ENCODE assay signal across 1 cellular context in the genomic region with DNA sequence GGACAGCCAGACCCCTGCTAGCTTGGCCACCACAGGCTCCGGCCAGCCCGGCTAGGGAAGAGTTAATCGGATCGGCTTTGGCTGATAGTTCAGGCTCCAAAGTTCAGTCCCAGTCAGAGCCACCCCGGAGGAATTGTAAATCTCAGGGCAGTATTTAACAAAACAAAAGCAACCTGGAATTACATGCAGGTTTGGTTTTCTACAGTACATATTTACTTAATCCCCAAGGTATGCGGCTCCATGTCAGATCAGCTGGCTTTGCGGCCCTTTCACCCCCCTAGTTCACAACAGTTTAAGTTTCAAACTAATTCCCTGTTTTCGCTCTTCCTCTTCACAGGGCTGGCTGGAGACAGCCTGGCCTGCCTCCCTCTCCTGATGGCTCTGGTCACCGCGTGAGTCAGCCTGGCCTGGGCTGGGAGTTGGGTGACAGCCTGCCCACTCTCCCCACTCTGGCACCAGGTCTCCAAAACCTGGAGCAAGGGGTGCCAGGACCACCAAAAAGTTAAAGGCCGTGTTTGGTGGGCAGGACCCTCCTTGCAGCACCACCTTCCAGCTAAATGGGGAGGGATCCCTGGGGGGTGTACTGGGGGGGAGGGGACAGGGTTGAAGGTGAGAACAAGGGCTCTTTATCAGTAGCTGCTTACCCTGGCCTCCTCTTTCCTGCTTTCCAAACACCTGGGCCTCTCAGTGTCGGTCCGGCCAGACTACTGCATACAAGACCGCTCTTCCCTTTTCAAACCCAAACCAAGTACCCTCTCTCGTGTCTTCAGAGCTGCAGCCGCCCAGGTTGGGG.
TF ChIP-seq lines count a peak whose summit lies in the region.

No MANE protein-coding gene starts in this region.

TF ChIP-seq in HepG2, 621 proteins besides CTCF, POLR2A, EP300 and RAD21 (continued from another document and continues in another):
- TF ChIP-seq, protein P1, sequence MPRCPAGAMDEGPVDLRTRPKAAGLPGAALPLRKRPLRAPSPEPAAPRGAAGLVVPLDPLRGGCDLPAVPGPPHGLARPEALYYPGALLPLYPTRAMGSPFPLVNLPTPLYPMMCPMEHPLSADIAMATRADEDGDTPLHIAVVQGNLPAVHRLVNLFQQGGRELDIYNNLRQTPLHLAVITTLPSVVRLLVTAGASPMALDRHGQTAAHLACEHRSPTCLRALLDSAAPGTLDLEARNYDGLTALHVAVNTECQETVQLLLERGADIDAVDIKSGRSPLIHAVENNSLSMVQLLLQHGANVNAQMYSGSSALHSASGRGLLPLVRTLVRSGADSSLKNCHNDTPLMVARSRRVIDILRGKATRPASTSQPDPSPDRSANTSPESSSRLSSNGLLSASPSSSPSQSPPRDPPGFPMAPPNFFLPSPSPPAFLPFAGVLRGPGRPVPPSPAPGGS (CRISPR knock-in tag; IDR thresholded peaks at IDR 0.05) = 0 out of 2 replicates have a peak, but pooled peaks have one; percentile 28
- peak; percentile 21; the same call in 1 of the 2 replicates for TF ChIP-seq ZNF546 (CRISPR knock-in tag; conservative IDR thresholded peaks at IDR 0.05)
- TF ChIP-seq KDM1A (CRISPR knock-in tag; IDR thresholded peaks at IDR 0.05) = no peak
- no peak; the same call in 1 of the 2 replicates for TF ChIP-seq ZNF558 (CRISPR knock-in tag; IDR thresholded peaks at IDR 0.05; ENCODE audit: borderline replicate concordance)
- TF ChIP-seq MED13 (CRISPR knock-in tag; IDR thresholded peaks at IDR 0.05) = no peak; the same call in 1 of the 2 replicates
- no peak for TF ChIP-seq ZBTB3 (CRISPR knock-in tag; IDR thresholded peaks at IDR 0.05; ENCODE audit: borderline replicate concordance, low read depth)
- TF ChIP-seq PCBP1 (IDR thresholded peaks at IDR 0.05; ENCODE audit: borderline replicate concordance, low read depth, low read length) = no peak
- TF ChIP-seq ZNF589 (CRISPR knock-in tag; conservative IDR thresholded peaks at IDR 0.05) = peak; percentile 49
- peak; percentile 96 for TF ChIP-seq FOXA3 (CRISPR knock-in tag; IDR thresholded peaks at IDR 0.05)
- TF ChIP-seq, protein P2, sequence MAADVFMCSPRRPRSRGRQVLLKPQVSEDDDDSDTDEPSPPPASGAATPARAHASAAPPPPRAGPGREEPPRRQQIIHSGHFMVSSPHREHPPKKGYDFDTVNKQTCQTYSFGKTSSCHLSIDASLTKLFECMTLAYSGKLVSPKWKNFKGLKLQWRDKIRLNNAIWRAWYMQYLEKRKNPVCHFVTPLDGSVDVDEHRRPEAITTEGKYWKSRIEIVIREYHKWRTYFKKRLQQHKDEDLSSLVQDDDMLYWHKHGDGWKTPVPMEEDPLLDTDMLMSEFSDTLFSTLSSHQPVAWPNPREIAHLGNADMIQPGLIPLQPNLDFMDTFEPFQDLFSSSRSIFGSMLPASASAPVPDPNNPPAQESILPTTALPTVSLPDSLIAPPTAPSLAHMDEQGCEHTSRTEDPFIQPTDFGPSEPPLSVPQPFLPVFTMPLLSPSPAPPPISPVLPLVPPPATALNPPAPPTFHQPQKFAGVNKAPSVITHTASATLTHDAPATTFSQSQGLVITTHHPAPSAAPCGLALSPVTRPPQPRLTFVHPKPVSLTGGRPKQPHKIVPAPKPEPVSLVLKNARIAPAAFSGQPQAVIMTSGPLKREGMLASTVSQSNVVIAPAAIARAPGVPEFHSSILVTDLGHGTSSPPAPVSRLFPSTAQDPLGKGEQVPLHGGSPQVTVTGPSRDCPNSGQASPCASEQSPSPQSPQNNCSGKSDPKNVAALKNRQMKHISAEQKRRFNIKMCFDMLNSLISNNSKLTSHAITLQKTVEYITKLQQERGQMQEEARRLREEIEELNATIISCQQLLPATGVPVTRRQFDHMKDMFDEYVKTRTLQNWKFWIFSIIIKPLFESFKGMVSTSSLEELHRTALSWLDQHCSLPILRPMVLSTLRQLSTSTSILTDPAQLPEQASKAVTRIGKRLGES (CRISPR knock-in tag; IDR thresholded peaks at IDR 0.05; ENCODE audit: borderline replicate concordance) = no peak
- TF ChIP-seq, protein P3, sequence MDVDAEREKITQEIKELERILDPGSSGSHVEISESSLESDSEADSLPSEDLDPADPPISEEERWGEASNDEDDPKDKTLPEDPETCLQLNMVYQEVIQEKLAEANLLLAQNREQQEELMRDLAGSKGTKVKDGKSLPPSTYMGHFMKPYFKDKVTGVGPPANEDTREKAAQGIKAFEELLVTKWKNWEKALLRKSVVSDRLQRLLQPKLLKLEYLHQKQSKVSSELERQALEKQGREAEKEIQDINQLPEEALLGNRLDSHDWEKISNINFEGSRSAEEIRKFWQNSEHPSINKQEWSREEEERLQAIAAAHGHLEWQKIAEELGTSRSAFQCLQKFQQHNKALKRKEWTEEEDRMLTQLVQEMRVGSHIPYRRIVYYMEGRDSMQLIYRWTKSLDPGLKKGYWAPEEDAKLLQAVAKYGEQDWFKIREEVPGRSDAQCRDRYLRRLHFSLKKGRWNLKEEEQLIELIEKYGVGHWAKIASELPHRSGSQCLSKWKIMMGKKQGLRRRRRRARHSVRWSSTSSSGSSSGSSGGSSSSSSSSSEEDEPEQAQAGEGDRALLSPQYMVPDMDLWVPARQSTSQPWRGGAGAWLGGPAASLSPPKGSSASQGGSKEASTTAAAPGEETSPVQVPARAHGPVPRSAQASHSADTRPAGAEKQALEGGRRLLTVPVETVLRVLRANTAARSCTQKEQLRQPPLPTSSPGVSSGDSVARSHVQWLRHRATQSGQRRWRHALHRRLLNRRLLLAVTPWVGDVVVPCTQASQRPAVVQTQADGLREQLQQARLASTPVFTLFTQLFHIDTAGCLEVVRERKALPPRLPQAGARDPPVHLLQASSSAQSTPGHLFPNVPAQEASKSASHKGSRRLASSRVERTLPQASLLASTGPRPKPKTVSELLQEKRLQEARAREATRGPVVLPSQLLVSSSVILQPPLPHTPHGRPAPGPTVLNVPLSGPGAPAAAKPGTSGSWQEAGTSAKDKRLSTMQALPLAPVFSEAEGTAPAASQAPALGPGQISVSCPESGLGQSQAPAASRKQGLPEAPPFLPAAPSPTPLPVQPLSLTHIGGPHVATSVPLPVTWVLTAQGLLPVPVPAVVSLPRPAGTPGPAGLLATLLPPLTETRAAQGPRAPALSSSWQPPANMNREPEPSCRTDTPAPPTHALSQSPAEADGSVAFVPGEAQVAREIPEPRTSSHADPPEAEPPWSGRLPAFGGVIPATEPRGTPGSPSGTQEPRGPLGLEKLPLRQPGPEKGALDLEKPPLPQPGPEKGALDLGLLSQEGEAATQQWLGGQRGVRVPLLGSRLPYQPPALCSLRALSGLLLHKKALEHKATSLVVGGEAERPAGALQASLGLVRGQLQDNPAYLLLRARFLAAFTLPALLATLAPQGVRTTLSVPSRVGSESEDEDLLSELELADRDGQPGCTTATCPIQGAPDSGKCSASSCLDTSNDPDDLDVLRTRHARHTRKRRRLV (CRISPR knock-in tag; IDR thresholded peaks at IDR 0.05) = peak; percentile 87
- TF ChIP-seq MZF1 (CRISPR knock-in tag; IDR thresholded peaks at IDR 0.05; ENCODE audit: borderline replicate concordance) = 0 out of 2 replicates have a peak, but pooled peaks have one; percentile 56
- TF ChIP-seq, protein P4, sequence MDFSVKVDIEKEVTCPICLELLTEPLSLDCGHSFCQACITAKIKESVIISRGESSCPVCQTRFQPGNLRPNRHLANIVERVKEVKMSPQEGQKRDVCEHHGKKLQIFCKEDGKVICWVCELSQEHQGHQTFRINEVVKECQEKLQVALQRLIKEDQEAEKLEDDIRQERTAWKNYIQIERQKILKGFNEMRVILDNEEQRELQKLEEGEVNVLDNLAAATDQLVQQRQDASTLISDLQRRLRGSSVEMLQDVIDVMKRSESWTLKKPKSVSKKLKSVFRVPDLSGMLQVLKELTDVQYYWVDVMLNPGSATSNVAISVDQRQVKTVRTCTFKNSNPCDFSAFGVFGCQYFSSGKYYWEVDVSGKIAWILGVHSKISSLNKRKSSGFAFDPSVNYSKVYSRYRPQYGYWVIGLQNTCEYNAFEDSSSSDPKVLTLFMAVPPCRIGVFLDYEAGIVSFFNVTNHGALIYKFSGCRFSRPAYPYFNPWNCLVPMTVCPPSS (IDR thresholded peaks at IDR 0.05) = no peak
- peak; percentile 97 for TF ChIP-seq HNF4A (CRISPR knock-in tag; IDR thresholded peaks at IDR 0.05)
- TF ChIP-seq TBX2 (CRISPR knock-in tag; IDR thresholded peaks at IDR 0.05; ENCODE audit: borderline replicate concordance) = peak; percentile 91
- TF ChIP-seq, protein P5, sequence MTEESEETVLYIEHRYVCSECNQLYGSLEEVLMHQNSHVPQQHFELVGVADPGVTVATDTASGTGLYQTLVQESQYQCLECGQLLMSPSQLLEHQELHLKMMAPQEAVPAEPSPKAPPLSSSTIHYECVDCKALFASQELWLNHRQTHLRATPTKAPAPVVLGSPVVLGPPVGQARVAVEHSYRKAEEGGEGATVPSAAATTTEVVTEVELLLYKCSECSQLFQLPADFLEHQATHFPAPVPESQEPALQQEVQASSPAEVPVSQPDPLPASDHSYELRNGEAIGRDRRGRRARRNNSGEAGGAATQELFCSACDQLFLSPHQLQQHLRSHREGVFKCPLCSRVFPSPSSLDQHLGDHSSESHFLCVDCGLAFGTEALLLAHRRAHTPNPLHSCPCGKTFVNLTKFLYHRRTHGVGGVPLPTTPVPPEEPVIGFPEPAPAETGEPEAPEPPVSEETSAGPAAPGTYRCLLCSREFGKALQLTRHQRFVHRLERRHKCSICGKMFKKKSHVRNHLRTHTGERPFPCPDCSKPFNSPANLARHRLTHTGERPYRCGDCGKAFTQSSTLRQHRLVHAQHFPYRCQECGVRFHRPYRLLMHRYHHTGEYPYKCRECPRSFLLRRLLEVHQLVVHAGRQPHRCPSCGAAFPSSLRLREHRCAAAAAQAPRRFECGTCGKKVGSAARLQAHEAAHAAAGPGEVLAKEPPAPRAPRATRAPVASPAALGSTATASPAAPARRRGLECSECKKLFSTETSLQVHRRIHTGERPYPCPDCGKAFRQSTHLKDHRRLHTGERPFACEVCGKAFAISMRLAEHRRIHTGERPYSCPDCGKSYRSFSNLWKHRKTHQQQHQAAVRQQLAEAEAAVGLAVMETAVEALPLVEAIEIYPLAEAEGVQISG (CRISPR knock-in tag; IDR thresholded peaks at IDR 0.05) = peak; percentile 63
- TF ChIP-seq ZNF672 (CRISPR knock-in tag; IDR thresholded peaks at IDR 0.05) = no peak
- TF ChIP-seq, protein P6, sequence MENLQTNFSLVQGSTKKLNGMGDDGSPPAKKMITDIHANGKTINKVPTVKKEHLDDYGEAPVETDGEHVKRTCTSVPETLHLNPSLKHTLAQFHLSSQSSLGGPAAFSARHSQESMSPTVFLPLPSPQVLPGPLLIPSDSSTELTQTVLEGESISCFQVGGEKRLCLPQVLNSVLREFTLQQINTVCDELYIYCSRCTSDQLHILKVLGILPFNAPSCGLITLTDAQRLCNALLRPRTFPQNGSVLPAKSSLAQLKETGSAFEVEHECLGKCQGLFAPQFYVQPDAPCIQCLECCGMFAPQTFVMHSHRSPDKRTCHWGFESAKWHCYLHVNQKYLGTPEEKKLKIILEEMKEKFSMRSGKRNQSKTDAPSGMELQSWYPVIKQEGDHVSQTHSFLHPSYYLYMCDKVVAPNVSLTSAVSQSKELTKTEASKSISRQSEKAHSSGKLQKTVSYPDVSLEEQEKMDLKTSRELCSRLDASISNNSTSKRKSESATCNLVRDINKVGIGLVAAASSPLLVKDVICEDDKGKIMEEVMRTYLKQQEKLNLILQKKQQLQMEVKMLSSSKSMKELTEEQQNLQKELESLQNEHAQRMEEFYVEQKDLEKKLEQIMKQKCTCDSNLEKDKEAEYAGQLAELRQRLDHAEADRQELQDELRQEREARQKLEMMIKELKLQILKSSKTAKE (CRISPR knock-in tag; IDR thresholded peaks at IDR 0.05; ENCODE audit: borderline replicate concordance) = peak; percentile 86; the same call in 1 of the 2 replicates
- TF ChIP-seq CREB1 (IDR thresholded peaks at IDR 0.05) = no peak
- peak; percentile 81 for TF ChIP-seq CREB1 (CRISPR knock-in tag; IDR thresholded peaks at IDR 0.05)
- TF ChIP-seq ZNF382 (CRISPR knock-in tag; IDR thresholded peaks at IDR 0.05; ENCODE audit: borderline replicate concordance) = no peak
- TF ChIP-seq NFKB2 (CRISPR knock-in tag; IDR thresholded peaks at IDR 0.05; ENCODE audit: borderline replicate concordance) = peak; percentile 26; the same call in 1 of the 2 replicates
- 0 out of 2 replicates have a peak, but pooled peaks have one; percentile 82 for TF ChIP-seq ZFP82 (CRISPR knock-in tag; IDR thresholded peaks at IDR 0.05; ENCODE audit: borderline replicate concordance)
- TF ChIP-seq ZNF703 (CRISPR knock-in tag; IDR thresholded peaks at IDR 0.05; ENCODE audit: borderline replicate concordance) = no peak
- TF ChIP-seq RNF2 (conservative IDR thresholded peaks at IDR 0.05; ENCODE audit: low read depth) = no peak
- TF ChIP-seq POLR2G (IDR thresholded peaks at IDR 0.05; ENCODE audit: low read depth, low read length) = peak; percentile 94
- TF ChIP-seq CENPX (CRISPR knock-in tag; IDR thresholded peaks at IDR 0.05) = no peak
- TF ChIP-seq, protein P7, sequence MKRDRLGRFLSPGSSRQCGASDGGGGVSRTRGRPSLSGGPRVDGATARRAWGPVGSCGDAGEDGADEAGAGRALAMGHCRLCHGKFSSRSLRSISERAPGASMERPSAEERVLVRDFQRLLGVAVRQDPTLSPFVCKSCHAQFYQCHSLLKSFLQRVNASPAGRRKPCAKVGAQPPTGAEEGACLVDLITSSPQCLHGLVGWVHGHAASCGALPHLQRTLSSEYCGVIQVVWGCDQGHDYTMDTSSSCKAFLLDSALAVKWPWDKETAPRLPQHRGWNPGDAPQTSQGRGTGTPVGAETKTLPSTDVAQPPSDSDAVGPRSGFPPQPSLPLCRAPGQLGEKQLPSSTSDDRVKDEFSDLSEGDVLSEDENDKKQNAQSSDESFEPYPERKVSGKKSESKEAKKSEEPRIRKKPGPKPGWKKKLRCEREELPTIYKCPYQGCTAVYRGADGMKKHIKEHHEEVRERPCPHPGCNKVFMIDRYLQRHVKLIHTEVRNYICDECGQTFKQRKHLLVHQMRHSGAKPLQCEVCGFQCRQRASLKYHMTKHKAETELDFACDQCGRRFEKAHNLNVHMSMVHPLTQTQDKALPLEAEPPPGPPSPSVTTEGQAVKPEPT (CRISPR knock-in tag; IDR thresholded peaks at IDR 0.05; ENCODE audit: low read depth) = no peak
- peak; percentile 66 for TF ChIP-seq SPEN (CRISPR knock-in tag; IDR thresholded peaks at IDR 0.05; ENCODE audit: low read depth)
- TF ChIP-seq ZBTB38 (CRISPR knock-in tag; IDR thresholded peaks at IDR 0.05) = no peak
- TF ChIP-seq NCOA5 (CRISPR knock-in tag; IDR thresholded peaks at IDR 0.05) = no peak
- TF ChIP-seq MAFF (IDR thresholded peaks at IDR 0.05; ENCODE audit: low read depth, low read length) = no peak
